9 cellular contexts compared by ENCODE assay signal in the genomic region with DNA sequence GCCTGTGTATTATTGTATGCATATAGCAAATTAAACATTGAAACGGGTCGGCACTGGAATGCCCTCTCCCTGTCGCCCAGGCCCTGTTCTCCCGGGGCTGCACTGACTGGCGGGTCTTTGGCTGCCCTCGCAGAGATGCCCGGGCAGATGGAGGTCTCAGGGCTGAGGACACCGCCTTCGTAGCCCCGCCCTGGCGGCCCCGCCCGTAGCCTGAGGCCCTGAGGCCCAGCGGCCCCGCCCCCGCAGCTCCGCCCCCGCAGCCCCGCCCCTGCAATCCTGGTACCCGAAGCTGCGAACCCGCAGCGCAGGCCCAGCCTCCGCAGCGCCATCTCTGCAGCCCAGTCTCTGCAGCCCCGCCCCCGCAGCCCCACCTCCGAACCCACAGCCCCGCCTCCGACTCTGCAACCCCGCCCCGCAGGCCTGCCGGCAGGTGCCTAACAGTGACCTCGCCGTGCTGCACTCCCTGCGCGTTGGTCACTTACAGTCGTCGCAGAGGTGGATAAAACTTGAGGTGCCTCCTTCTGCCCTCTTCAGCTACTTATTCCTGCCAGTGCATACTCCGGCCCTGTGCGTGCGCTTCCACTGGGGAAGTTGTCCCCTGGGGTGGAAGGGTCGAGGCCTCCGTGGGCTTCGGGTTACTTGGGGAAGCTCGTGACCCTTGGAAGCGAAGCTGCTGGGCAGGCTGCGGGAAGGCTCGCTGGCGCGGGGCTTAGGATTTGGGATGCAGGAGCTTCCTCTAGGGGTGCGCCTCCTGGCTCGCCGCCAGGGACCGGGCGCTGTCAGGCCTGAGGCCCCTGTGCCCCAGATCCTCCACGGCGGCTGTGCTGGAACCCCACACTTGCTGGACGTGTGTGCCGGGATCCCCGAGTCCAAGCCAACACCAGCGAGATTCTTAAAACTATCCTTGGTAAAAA.
A peak's percentile ranks its signal among the peaks of the same experiment; 100 is the strongest.
DNase-seq lines count a peak whose midpoint lies in the region; ATAC-seq, FAIRE-seq and TF ChIP-seq lines count a peak whose summit lies in the region.
"Had no signal": no experiment of that assay in that cellular context is flagged by ENCODE, and none has a peak within 500 bp of the region (broad histone marks: within the 10 kb centered on the region; RNA-seq: fewer than 3 reads in every experiment).

No MANE protein-coding gene starts in this region.

- H3K36me3 Mint-ChIP-seq in WTC11 = peaks cover 2% of the 10 kb centered on the region; the same call in 1 of the 2 replicates

- peak; percentile 70 for ATAC-seq in GM19372 (IDR thresholded peaks at IDR 0.05; ENCODE audit: low read depth, unreplicated experiment)
- ATAC-seq in HG03520 (IDR thresholded peaks at IDR 0.05; ENCODE audit: unreplicated experiment) = peak; percentile 71
- ATAC-seq in WTC11 = peak; percentile 94
- no peak for ATAC-seq in HG03469 (IDR thresholded peaks at IDR 0.05; ENCODE audit: unreplicated experiment)

- H3K27me3 ChIP-seq in breast epithelium = no peaks in the 10 kb centered on the region

- POLR2A ChIA-PET in WTC11 (lab: Charles Lee) = interaction anchor here (0.6 to 0.9 kb wide), 2 partner anchors 73 to 328 kb away, joined by 3 read pairs; no protein-coding TSS in a partner anchor

- no peak overlapping the region for H3K27ac ChIP-seq in breast epithelium
- H3K27ac ChIP-seq in kidney (ENCODE audit: low read depth in 2 of 2, low read length in 2 of 2) = no peak overlapping the region
- H3K27ac ChIP-seq: skin epidermis had no signal

- CTCF ChIA-PET in WTC11 (lab: Charles Lee) = interaction anchor here (0.6 to 2.4 kb wide), 12 partner anchors 14 to 883 kb away, joined by 3 to 13 read pairs (median 4); a partner anchor contains a TSS

- TF ChIP-seq POLR2A in breast epithelium (IDR thresholded peaks at IDR 0.05) = no peak

- peak overlapping the region; percentile 27; the same call in 1 of the 2 replicates for H3K4me3 ChIP-seq in AG10803 (ENCODE audit: low read length)
- H3K4me3 ChIP-seq in breast epithelium = peak overlapping the region; percentile 3 to 51 (median 32)
- no peak overlapping the region for H3K4me3 ChIP-seq in kidney (ENCODE audit: low read length in 2 of 2)

- H3K9ac ChIP-seq in kidney (ENCODE audit: low read length in 2 of 2) = no peak overlapping the region

- H3K4me1 Mint-ChIP-seq in WTC11 = peaks cover 49% of the 10 kb centered on the region

- DNase-seq in AG10803 (ENCODE audit: low read depth) = peak; percentile 33
- DNase-seq in WTC11 (ENCODE audit: low spot score) = peak; percentile 98
- peak; percentile 30 to 57 for DNase-seq in breast epithelium (ENCODE audit: low spot score in 2 of 2)
- peak; percentile 92 for DNase-seq in kidney
- DNase-seq in stimulated activated CD4-positive, alpha-beta T cell treated with anti-CD3 and anti-CD28 coated beads, TNF-alpha, amount 100 ng/mL, for 1 hour (ENCODE audit: low read depth in 3 of 3, low spot score in 1 of 3) = peak; percentile 62 to 70 (median 66)

- TF ChIP-seq CTCF in AG10803 (conservative IDR thresholded peaks at IDR 0.05; ENCODE audit: low read length) (no peak), WTC11 (IDR thresholded peaks at IDR 0.05) (no peak), breast epithelium (IDR thresholded peaks at IDR 0.05) (no peak), kidney (IDR thresholded peaks at IDR 0.05; ENCODE audit: borderline replicate concordance, extremely low read depth, insufficient read depth) (no peak)

- peaks cover 23% of the 10 kb centered on the region for H3K27me3 Mint-ChIP-seq in WTC11 (ENCODE audit: low read depth)

- H3K9me3 ChIP-seq in breast epithelium (no peaks in the 10 kb centered on the region), kidney (ENCODE audit: control insufficient read depth in 1 of 2, low read length in 2 of 2) (no peaks in the 10 kb centered on the region)

- intact Hi-C loops in breast epithelium (cut with DNase I; ENCODE audit: low total_unique reads) (no loop called here), kidney (cut with DNase I) (no loop called here)

- H3K4me3 Mint-ChIP-seq in WTC11 = peak overlapping the region; percentile 55

- no peaks in the 10 kb centered on the region for H3K36me3 ChIP-seq in breast epithelium
- H3K36me3 ChIP-seq in kidney (ENCODE audit: control insufficient read depth in 1 of 2, insufficient read depth in 2 of 2, low read length in 2 of 2) = peaks cover 2 to 7% of the 10 kb centered on the region in 2 donors

- H3K4me1 ChIP-seq in breast epithelium (no peaks in the 10 kb centered on the region), kidney (ENCODE audit: control insufficient read depth in 1 of 2, insufficient read depth in 1 of 2, low read depth in 1 of 2, low read length in 2 of 2) (no peaks in the 10 kb centered on the region)

- no peak overlapping the region for H3K27ac Mint-ChIP-seq in WTC11

- H3K9me3 Mint-ChIP-seq in WTC11 = no peaks in the 10 kb centered on the region

- FAIRE-seq in kidney (lab: Jason Lieb, UNC) = no peak

TF ChIP-seq in WTC11, 78 proteins besides CTCF, POLR2A, EP300 and RAD21:
- TF ChIP-seq, protein P1, sequence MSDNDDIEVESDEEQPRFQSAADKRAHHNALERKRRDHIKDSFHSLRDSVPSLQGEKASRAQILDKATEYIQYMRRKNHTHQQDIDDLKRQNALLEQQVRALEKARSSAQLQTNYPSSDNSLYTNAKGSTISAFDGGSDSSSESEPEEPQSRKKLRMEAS (CRISPR knock-in tag; IDR thresholded peaks at IDR 0.05) = peak; percentile 75
- TF ChIP-seq, protein P2, sequence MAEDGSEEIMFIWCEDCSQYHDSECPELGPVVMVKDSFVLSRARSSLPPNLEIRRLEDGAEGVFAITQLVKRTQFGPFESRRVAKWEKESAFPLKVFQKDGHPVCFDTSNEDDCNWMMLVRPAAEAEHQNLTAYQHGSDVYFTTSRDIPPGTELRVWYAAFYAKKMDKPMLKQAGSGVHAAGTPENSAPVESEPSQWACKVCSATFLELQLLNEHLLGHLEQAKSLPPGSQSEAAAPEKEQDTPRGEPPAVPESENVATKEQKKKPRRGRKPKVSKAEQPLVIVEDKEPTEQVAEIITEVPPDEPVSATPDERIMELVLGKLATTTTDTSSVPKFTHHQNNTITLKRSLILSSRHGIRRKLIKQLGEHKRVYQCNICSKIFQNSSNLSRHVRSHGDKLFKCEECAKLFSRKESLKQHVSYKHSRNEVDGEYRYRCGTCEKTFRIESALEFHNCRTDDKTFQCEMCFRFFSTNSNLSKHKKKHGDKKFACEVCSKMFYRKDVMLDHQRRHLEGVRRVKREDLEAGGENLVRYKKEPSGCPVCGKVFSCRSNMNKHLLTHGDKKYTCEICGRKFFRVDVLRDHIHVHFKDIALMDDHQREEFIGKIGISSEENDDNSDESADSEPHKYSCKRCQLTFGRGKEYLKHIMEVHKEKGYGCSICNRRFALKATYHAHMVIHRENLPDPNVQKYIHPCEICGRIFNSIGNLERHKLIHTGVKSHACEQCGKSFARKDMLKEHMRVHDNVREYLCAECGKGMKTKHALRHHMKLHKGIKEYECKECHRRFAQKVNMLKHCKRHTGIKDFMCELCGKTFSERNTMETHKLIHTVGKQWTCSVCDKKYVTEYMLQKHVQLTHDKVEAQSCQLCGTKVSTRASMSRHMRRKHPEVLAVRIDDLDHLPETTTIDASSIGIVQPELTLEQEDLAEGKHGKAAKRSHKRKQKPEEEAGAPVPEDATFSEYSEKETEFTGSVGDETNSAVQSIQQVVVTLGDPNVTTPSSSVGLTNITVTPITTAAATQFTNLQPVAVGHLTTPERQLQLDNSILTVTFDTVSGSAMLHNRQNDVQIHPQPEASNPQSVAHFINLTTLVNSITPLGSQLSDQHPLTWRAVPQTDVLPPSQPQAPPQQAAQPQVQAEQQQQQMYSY (CRISPR knock-in tag; IDR thresholded peaks at IDR 0.05) = no peak
- peak; percentile 46; the same call in 1 of the 2 replicates for TF ChIP-seq ETV6 (CRISPR knock-in tag; IDR thresholded peaks at IDR 0.05)
- 0 out of 2 replicates have a peak, but pooled peaks have one; percentile 35 for TF ChIP-seq CREB1 (CRISPR knock-in tag; IDR thresholded peaks at IDR 0.05)
- TF ChIP-seq, protein P3, sequence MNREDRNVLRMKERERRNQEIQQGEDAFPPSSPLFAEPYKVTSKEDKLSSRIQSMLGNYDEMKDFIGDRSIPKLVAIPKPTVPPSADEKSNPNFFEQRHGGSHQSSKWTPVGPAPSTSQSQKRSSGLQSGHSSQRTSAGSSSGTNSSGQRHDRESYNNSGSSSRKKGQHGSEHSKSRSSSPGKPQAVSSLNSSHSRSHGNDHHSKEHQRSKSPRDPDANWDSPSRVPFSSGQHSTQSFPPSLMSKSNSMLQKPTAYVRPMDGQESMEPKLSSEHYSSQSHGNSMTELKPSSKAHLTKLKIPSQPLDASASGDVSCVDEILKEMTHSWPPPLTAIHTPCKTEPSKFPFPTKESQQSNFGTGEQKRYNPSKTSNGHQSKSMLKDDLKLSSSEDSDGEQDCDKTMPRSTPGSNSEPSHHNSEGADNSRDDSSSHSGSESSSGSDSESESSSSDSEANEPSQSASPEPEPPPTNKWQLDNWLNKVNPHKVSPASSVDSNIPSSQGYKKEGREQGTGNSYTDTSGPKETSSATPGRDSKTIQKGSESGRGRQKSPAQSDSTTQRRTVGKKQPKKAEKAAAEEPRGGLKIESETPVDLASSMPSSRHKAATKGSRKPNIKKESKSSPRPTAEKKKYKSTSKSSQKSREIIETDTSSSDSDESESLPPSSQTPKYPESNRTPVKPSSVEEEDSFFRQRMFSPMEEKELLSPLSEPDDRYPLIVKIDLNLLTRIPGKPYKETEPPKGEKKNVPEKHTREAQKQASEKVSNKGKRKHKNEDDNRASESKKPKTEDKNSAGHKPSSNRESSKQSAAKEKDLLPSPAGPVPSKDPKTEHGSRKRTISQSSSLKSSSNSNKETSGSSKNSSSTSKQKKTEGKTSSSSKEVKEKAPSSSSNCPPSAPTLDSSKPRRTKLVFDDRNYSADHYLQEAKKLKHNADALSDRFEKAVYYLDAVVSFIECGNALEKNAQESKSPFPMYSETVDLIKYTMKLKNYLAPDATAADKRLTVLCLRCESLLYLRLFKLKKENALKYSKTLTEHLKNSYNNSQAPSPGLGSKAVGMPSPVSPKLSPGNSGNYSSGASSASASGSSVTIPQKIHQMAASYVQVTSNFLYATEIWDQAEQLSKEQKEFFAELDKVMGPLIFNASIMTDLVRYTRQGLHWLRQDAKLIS (CRISPR knock-in tag; IDR thresholded peaks at IDR 0.05; ENCODE audit: borderline replicate concordance) = 0 out of 2 replicates have a peak, but pooled peaks have one; percentile 27
- peak; percentile 54 for TF ChIP-seq SP1 (CRISPR knock-in tag; conservative IDR thresholded peaks at IDR 0.05)
- no peak for TF ChIP-seq ATF1 (CRISPR knock-in tag; IDR thresholded peaks at IDR 0.05)
TF ChIP-seq in WTC11: peak in this region for 5.

Comparison
In these comparisons a context has a peak if more than half of its experiments do, and no peak if none do; other contexts are left out.
1. DNase-seq: peak in every context shown above with its lines; median percentile 98 in WTC11; 92 in kidney; 66 in stimulated activated CD4-positive, alpha-beta T cell treated with anti-CD3 and anti-CD28 coated beads, TNF-alpha, amount 100 ng/mL, for 1 hour; 44 in breast epithelium; 33 in AG10803.
2. H3K4me3 ChIP-seq: peak in AG10803 (single experiment) and breast epithelium (3 of 3); none in kidney (0 of 2).